ENCODE assay signal across 1 cellular context in genomic region chr11:16309226-16309625, GRCh38.
TF ChIP-seq lines count a peak whose summit lies in the region.

No MANE protein-coding gene starts in this region.

TF ChIP-seq in K562, 482 proteins besides CTCF, POLR2A, EP300 and RAD21 (continued from another document):
- no peak for TF ChIP-seq RERE (CRISPR knock-in tag; IDR thresholded peaks at IDR 0.05; ENCODE audit: borderline replicate concordance)
- no peak for TF ChIP-seq RBM15 (IDR thresholded peaks at IDR 0.05; ENCODE audit: insufficient read depth, low read length)
- TF ChIP-seq FOXP1 (CRISPR knock-in tag; IDR thresholded peaks at IDR 0.05), result no peak
- TF ChIP-seq ATF7 (IDR thresholded peaks at IDR 0.05), result 0 out of 2 replicates have a peak, but pooled peaks have one; percentile 17
- no peak for TF ChIP-seq MECOM (CRISPR knock-in tag; IDR thresholded peaks at IDR 0.05)
- no peak for TF ChIP-seq CBFA2T3 (IDR thresholded peaks at IDR 0.05)
- 0 out of 2 replicates have a peak, but pooled peaks have one; percentile 28 for TF ChIP-seq ATF3 (IDR thresholded peaks at IDR 0.05)
- TF ChIP-seq ATF3 (CRISPR knock-in tag; conservative IDR thresholded peaks at IDR 0.05), result no peak
- no peak for TF ChIP-seq CREB1 (IDR thresholded peaks at IDR 0.05)
- no peak for TF ChIP-seq CREB1 (CRISPR knock-in tag; IDR thresholded peaks at IDR 0.05)
- no peak for TF ChIP-seq ZNF586 (CRISPR knock-in tag; conservative IDR thresholded peaks at IDR 0.05)
- TF ChIP-seq HMG20B (CRISPR knock-in tag; IDR thresholded peaks at IDR 0.05), result no peak
- no peak for TF ChIP-seq NEUROD1 (IDR thresholded peaks at IDR 0.05; ENCODE audit: borderline replicate concordance, low read depth, low read length, partially characterized antibody)
- TF ChIP-seq ZNF584 (CRISPR knock-in tag; IDR thresholded peaks at IDR 0.05; ENCODE audit: low read depth), result no peak
- TF ChIP-seq ATF4 (CRISPR knock-in tag; IDR thresholded peaks at IDR 0.05), result no peak
- no peak for TF ChIP-seq NR2C2 (CRISPR knock-in tag; IDR thresholded peaks at IDR 0.05)
- no peak for TF ChIP-seq NR2C2 (tag; IDR thresholded peaks at IDR 0.05)
- TF ChIP-seq ARID1B (IDR thresholded peaks at IDR 0.05), result no peak
